Comparison of ENCODE assay signal across 20 cellular contexts in genomic region chr6:135624402-135625297, GRCh38.
DNase-seq lines count a peak whose midpoint lies in the region; ATAC-seq and TF ChIP-seq lines count a peak whose summit lies in the region.
"Had no signal": no experiment of that assay in that cellular context is flagged by ENCODE, and none has a peak within 500 bp of the region (broad histone marks: within the 10 kb centered on the region; RNA-seq: fewer than 3 reads in every experiment).

No MANE protein-coding gene starts in this region.

- no peaks in the 10 kb centered on the region for H3K9me3 ChIP-seq in CD8-positive, alpha-beta T cell (ENCODE audit: low read length)
- peaks cover 6% of the 10 kb centered on the region for H3K9me3 ChIP-seq in left ventricle myocardium inferior (replicated peaks)
- H3K9me3 ChIP-seq: ovary had no signal

- H3K36me3 ChIP-seq in CD8-positive, alpha-beta T cell (ENCODE audit: insufficient read depth, low read length) = no peaks in the 10 kb centered on the region
- H3K36me3 ChIP-seq in left ventricle myocardium inferior = no peaks in the 10 kb centered on the region
- H3K36me3 ChIP-seq: ovary had no signal

- H3K9me3 Mint-ChIP-seq in CD8-positive, alpha-beta T cell = no peaks in the 10 kb centered on the region
- peaks cover 27% of the 10 kb centered on the region for H3K9me3 Mint-ChIP-seq in activated naive CD8-positive, alpha-beta T cell treated with anti-CD3 and anti-CD28 coated beads, Interleukin-2, amount 50 U/mL, for 24 hours
- no peaks in the 10 kb centered on the region for H3K9me3 Mint-ChIP-seq in natural killer cell

- intact Hi-C loops in CD8-positive, alpha-beta T cell (cut with DNase I, micrococcal nuclease) = no loop called here
- intact Hi-C loops in natural killer cell (cut with micrococcal nuclease) = loop anchor here (1.0 to 10.0 kb wide), 3 partner anchors 56 to 130 kb away; partner anchors contain the start of gene AHI1
- intact Hi-C loops in left ventricle myocardium inferior (cut with micrococcal nuclease) = no loop called here

- DNase-seq in CD8-positive, alpha-beta T cell = no peak
- DNase-seq in HCEC 1CT = peak; percentile 7
- no peak for DNase-seq in activated naive CD8-positive, alpha-beta T cell treated with anti-CD3 and anti-CD28 coated beads, Interleukin-2, amount 50 U/mL, for 24 hours
- no peak for DNase-seq in natural killer cell
- no peak for DNase-seq in left ventricle myocardium inferior
- DNase-seq in NCI-H2227 (lab: John Stamatoyannopoulos, UW; ENCODE audit: unreplicated experiment) = no peak
- DNase-seq in GM03348 (ENCODE audit: low spot score) = no peak
- no peak for DNase-seq in anterior cingulate cortex (lab: John Stamatoyannopoulos, UW)
- DNase-seq: activated CD4-positive, CD25-positive, alpha-beta regulatory T cell treated with anti-CD3 and anti-CD28 coated beads, Interleukin-2, amount 50 U/mL, for 72 hours; activated naive CD4-positive, alpha-beta T cell; DND-41; H7; head of caudate nucleus; midbrain; NCI-H1092; NCI-H774; ovary; substantia nigra had no signal

- H3K27ac ChIP-seq in CD8-positive, alpha-beta T cell (ENCODE audit: low read depth, low read length) = no peak overlapping the region
- H3K27ac ChIP-seq in left ventricle myocardium inferior (replicated peaks) = no peak overlapping the region
- H3K27ac ChIP-seq: C4-2B, ovary, RWPE1 had no signal

- peak; percentile 58 for ATAC-seq in CD8-positive, alpha-beta T cell
- peak; percentile 84 for ATAC-seq in activated naive CD8-positive, alpha-beta T cell treated with anti-CD3 and anti-CD28 coated beads, Interleukin-2, amount 50 U/mL, for 24 hours
- ATAC-seq in natural killer cell = peak; percentile 62 to 79 (median 79)

- H3K4me1 Mint-ChIP-seq in CD8-positive, alpha-beta T cell (ENCODE audit: low read depth) = peaks cover 11% of the 10 kb centered on the region
- H3K4me1 Mint-ChIP-seq in activated naive CD8-positive, alpha-beta T cell treated with anti-CD3 and anti-CD28 coated beads, Interleukin-2, amount 50 U/mL, for 24 hours = peaks cover 42% of the 10 kb centered on the region
- peaks cover 29 to 39% of the 10 kb centered on the region in 2 donors for H3K4me1 Mint-ChIP-seq in natural killer cell

- POLR2A ChIA-PET in CD8-positive, alpha-beta T cell (lab: Charles Lee) = no interaction called here

- TF ChIP-seq CTCF in CD8-positive, alpha-beta T cell (IDR thresholded peaks at IDR 0.05) = no peak
- TF ChIP-seq CTCF in natural killer cell (IDR thresholded peaks at IDR 0.05) = no peak
- TF ChIP-seq CTCF in left ventricle myocardium inferior (IDR thresholded peaks at IDR 0.05; ENCODE audit: borderline replicate concordance) = no peak

- H3K4me3 ChIP-seq in CD8-positive, alpha-beta T cell (ENCODE audit: low read depth, low read length) = no peak overlapping the region
- no peak overlapping the region for H3K4me3 ChIP-seq in left ventricle myocardium inferior
- H3K4me3 ChIP-seq: ovary had no signal

- no peak overlapping the region for H3K27ac Mint-ChIP-seq in CD8-positive, alpha-beta T cell
- H3K27ac Mint-ChIP-seq in activated naive CD8-positive, alpha-beta T cell treated with anti-CD3 and anti-CD28 coated beads, Interleukin-2, amount 50 U/mL, for 24 hours = peak overlapping the region; percentile 92
- H3K27ac Mint-ChIP-seq in natural killer cell = peak overlapping the region; percentile 79 to 86

- no peaks in the 10 kb centered on the region for H3K27me3 ChIP-seq in CD8-positive, alpha-beta T cell (ENCODE audit: insufficient read depth, low read length)
- H3K27me3 ChIP-seq in left ventricle myocardium inferior (ENCODE audit: low read depth) = no peaks in the 10 kb centered on the region
- H3K27me3 ChIP-seq: ovary had no signal

- peaks cover 13% of the 10 kb centered on the region for H3K4me1 ChIP-seq in CD8-positive, alpha-beta T cell (ENCODE audit: insufficient read depth, low read length)
- no peaks in the 10 kb centered on the region for H3K4me1 ChIP-seq in left ventricle myocardium inferior

- no peaks in the 10 kb centered on the region for H3K36me3 Mint-ChIP-seq in CD8-positive, alpha-beta T cell
- peaks cover 19% of the 10 kb centered on the region for H3K36me3 Mint-ChIP-seq in activated naive CD8-positive, alpha-beta T cell treated with anti-CD3 and anti-CD28 coated beads, Interleukin-2, amount 50 U/mL, for 24 hours (ENCODE audit: low read depth)
- H3K36me3 Mint-ChIP-seq in natural killer cell = no peaks in the 10 kb centered on the region

- no peak overlapping the region for H3K4me3 Mint-ChIP-seq in CD8-positive, alpha-beta T cell
- peak overlapping the region; percentile 44 for H3K4me3 Mint-ChIP-seq in activated naive CD8-positive, alpha-beta T cell treated with anti-CD3 and anti-CD28 coated beads, Interleukin-2, amount 50 U/mL, for 24 hours
- H3K4me3 Mint-ChIP-seq in natural killer cell = peak overlapping the region; percentile 63

- no peaks in the 10 kb centered on the region for H3K27me3 Mint-ChIP-seq in CD8-positive, alpha-beta T cell (ENCODE audit: low read depth)
- no peaks in the 10 kb centered on the region for H3K27me3 Mint-ChIP-seq in activated naive CD8-positive, alpha-beta T cell treated with anti-CD3 and anti-CD28 coated beads, Interleukin-2, amount 50 U/mL, for 24 hours
- H3K27me3 Mint-ChIP-seq in natural killer cell (ENCODE audit: low read depth in 2 of 2) = no peaks in the 10 kb centered on the region

- CTCF ChIA-PET in CD8-positive, alpha-beta T cell (lab: Charles Lee) = interaction anchor here (1.2 kb wide), 1 partner anchor 10 kb away, joined by 3 read pairs; no protein-coding TSS in a partner anchor
